In the genomic region with DNA sequence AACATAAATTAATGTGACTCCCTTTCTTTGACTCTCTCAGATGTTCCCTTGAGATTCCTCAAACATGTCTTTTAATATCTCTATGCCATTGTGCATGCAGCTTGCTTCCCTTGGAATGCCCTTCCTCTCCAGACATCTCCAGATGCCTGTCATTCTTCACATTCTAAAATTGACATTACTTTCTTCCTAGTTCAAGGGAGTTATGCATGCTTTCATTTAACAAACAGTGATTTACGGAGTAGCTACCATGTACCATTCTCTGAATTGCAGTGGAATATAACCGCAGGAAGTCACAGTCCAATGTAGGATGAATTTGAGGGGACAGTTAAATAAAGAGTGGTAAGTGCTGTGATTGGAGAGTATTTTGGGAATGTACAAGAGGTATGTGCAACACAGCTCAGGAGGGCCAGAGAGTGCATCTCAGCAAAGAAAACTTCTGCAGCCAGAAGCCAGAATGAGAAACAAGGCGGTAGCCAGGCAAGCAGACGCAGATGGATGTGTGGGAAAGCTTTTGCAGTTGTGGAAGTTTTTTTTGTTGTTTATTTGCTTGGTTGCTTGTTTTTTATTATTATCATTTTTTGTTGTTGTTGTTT, we compare ENCODE assay signal across 17 cellular contexts. TPM values are rescaled to one million over a fixed set of nuclear protein-coding genes. Genes with fewer than 3 reads are reported as not detected.
DNase-seq lines count a peak whose midpoint lies in the region; ATAC-seq and TF ChIP-seq lines count a peak whose summit lies in the region.
"Had no signal": no experiment of that assay in that cellular context is flagged by ENCODE, and none has a peak within 500 bp of the region (broad histone marks: within the 10 kb centered on the region; RNA-seq: fewer than 3 reads in every experiment).

No MANE protein-coding gene starts in this region.

- H3K4me3 Mint-ChIP-seq in stimulated activated naive B cell treated with anti-CD40 and anti-IgM and Interleukin-4, amounts not matched to agents 10 μg/mL and 1 μg/mL and 100 μg/mL, for 72 hours: no peak overlapping the region
- H3K4me3 Mint-ChIP-seq in immature natural killer cell: no peak overlapping the region

- peaks cover 0 to 5% of the 10 kb centered on the region in 2 donors for H3K4me1 Mint-ChIP-seq in stimulated activated naive B cell treated with anti-CD40 and anti-IgM and Interleukin-4, amounts not matched to agents 10 μg/mL and 1 μg/mL and 100 μg/mL, for 72 hours
- no peaks in the 10 kb centered on the region for H3K4me1 Mint-ChIP-seq in immature natural killer cell

- H3K9me3 Mint-ChIP-seq in stimulated activated naive B cell treated with anti-CD40 and anti-IgM and Interleukin-4, amounts not matched to agents 10 μg/mL and 1 μg/mL and 100 μg/mL, for 72 hours: no peaks in the 10 kb centered on the region
- peaks cover 0 to 8% (median 0%) of the 10 kb centered on the region in 6 donors for H3K9me3 Mint-ChIP-seq in immature natural killer cell

- no peak for TF ChIP-seq CTCF in AG10803 (conservative IDR thresholded peaks at IDR 0.05; ENCODE audit: low read length)

- no peaks in the 10 kb centered on the region for H3K36me3 Mint-ChIP-seq in stimulated activated naive B cell treated with anti-CD40 and anti-IgM and Interleukin-4, amounts not matched to agents 10 μg/mL and 1 μg/mL and 100 μg/mL, for 72 hours
- no peaks in the 10 kb centered on the region for H3K36me3 Mint-ChIP-seq in immature natural killer cell

- H3K27me3 Mint-ChIP-seq in stimulated activated naive B cell treated with anti-CD40 and anti-IgM and Interleukin-4, amounts not matched to agents 10 μg/mL and 1 μg/mL and 100 μg/mL, for 72 hours: peaks cover 20% of the 10 kb centered on the region in 2 donors
- H3K27me3 Mint-ChIP-seq in immature natural killer cell (ENCODE audit: low read depth in 3 of 3): peaks cover 0 to 4% (median 0%) of the 10 kb centered on the region in 3 donors

- no peak overlapping the region for H3K27ac Mint-ChIP-seq in stimulated activated naive B cell treated with anti-CD40 and anti-IgM and Interleukin-4, amounts not matched to agents 10 μg/mL and 1 μg/mL and 100 μg/mL, for 72 hours
- H3K27ac Mint-ChIP-seq in immature natural killer cell: no peak overlapping the region

- peak; percentile 89 for DNase-seq in AG10803 (ENCODE audit: low read depth)
- DNase-seq in NCI-H226: peak; percentile 79
- peak; percentile 28 for DNase-seq in dedifferentiated amniotic fluid mesenchymal stem cell (ENCODE audit: extremely low spot score)
- DNase-seq in left kidney (ENCODE audit: low read depth, low spot score): peak; percentile 16
- no peak for DNase-seq in stimulated activated naive B cell treated with anti-CD40 and anti-IgM and Interleukin-4, amounts not matched to agents 10 μg/mL and 1 μg/mL and 100 μg/mL, for 72 hours
- DNase-seq in mucosa of gallbladder (ENCODE audit: low spot score): no peak
- DNase-seq in cerebellar nuclear complex (lab: John Stamatoyannopoulos, UW): no peak
- no peak for DNase-seq in immature natural killer cell
- DNase-seq: activated naive CD4-positive, alpha-beta T cell treated with anti-CD3 and anti-CD28 coated beads, Interleukin-2, amount 50 U/mL, for 16 hours; AML-193; DMS 273 treated with DMSO at 0.1 percent for 48 hours; esophagus squamous epithelium; NCI-H1048; thyroid gland; WERI-Rb-1 had no signal

- ATAC-seq in stimulated activated naive B cell treated with anti-CD40 and anti-IgM and Interleukin-4, amounts not matched to agents 10 μg/mL and 1 μg/mL and 100 μg/mL, for 72 hours (replicated peaks): no peak

- no peak overlapping the region for H3K4me3 ChIP-seq in AG10803 (ENCODE audit: low read length)
- H3K4me3 ChIP-seq: esophagus squamous epithelium, thyroid gland had no signal

RNA-seq across cellular contexts. Expression of a gene that starts 18.7 kb away (rescaled TPM):
- total RNA-seq in mucosa of gallbladder: not detected
- not detected for polyA plus RNA-seq in immature natural killer cell
- total RNA-seq: cerebellum, esophagus squamous epithelium, mesenteric fat pad, thyroid gland had no signal

RNA-seq across cellular contexts. Expression of a gene that starts 36.2 kb away (rescaled TPM):
- 99.4 TPM for total RNA-seq in mucosa of gallbladder
- not detected for polyA plus RNA-seq in immature natural killer cell
- total RNA-seq: cerebellum, thyroid gland had no signal

RNA-seq across cellular contexts. Expression of a gene that starts 37.0 kb away (rescaled TPM):
- not detected for total RNA-seq in mucosa of gallbladder
- not detected for polyA plus RNA-seq in immature natural killer cell
- total RNA-seq: esophagus squamous epithelium had no signal

RNA-seq across cellular contexts. Expression of a gene that starts 56.2 kb away (rescaled TPM):
- not detected for total RNA-seq in mucosa of gallbladder
- polyA plus RNA-seq in immature natural killer cell: not detected
- total RNA-seq: cerebellum, mesenteric fat pad had no signal

Comparison
In these comparisons a context has a peak if more than half of its experiments do, and no peak if none do; other contexts are left out.
1. DNase-seq: peak in AG10803 (single experiment), NCI-H226 (single experiment), dedifferentiated amniotic fluid mesenchymal stem cell (single experiment) and left kidney (single experiment); none in stimulated activated naive B cell treated with anti-CD40 and anti-IgM and Interleukin-4, amounts not matched to agents 10 μg/mL and 1 μg/mL and 100 μg/mL, for 72 hours (single experiment), mucosa of gallbladder (single experiment), cerebellar nuclear complex (0 of 2) and immature natural killer cell (0 of 3).